In the genomic region with DNA sequence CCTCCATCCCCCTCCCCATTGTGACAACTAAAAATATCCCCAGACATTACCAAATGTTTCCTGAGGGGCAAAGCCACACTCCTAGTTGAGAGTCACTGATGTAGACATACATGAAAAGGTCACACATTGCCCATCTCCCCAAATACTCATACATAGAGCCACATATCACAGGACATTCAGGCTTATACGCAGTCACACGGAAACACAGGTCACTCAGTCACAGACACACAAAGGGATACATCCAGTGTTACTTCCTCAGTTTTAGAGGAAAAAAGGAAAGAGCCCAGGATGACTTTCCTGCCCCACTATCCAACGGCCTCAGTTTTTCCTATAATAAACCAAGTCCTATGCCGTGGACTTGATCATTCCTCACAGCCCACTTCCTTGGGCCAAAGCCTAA, we compare ENCODE assay signal across 2 cellular contexts.
TF ChIP-seq lines count a peak whose summit lies in the region.

No MANE protein-coding gene starts in this region.

TF ChIP-seq in A549, 52 proteins besides CTCF, POLR2A, EP300 and RAD21:
- TF ChIP-seq RCOR1 (IDR thresholded peaks at IDR 0.05; ENCODE audit: low read depth, low read length) (no peak), TP53 (CRISPR knock-in tag; IDR thresholded peaks at IDR 0.05) (no peak), GATA3 (IDR thresholded peaks at IDR 0.05; ENCODE audit: borderline replicate concordance) (no peak), HOXB13 (CRISPR knock-in tag; IDR thresholded peaks at IDR 0.05; ENCODE audit: low read depth) (no peak), FOSB (CRISPR knock-in tag; IDR thresholded peaks at IDR 0.05) (no peak), EHMT2 (IDR thresholded peaks at IDR 0.05; ENCODE audit: low read depth) (no peak), JUN (IDR thresholded peaks at IDR 0.05) (no peak), ESRRA (IDR thresholded peaks at IDR 0.05; ENCODE audit: borderline replicate concordance, low read length) (no peak), TFCP2L1 (CRISPR knock-in tag; IDR thresholded peaks at IDR 0.05) (no peak), RFX5 (IDR thresholded peaks at IDR 0.05) (no peak), ZFP36 (IDR thresholded peaks at IDR 0.05; ENCODE audit: borderline replicate concordance, partially characterized antibody) (no peak), JUNB (IDR thresholded peaks at IDR 0.05) (no peak), KDM5A (IDR thresholded peaks at IDR 0.05) (no peak)
- TF ChIP-seq, protein P1, sequence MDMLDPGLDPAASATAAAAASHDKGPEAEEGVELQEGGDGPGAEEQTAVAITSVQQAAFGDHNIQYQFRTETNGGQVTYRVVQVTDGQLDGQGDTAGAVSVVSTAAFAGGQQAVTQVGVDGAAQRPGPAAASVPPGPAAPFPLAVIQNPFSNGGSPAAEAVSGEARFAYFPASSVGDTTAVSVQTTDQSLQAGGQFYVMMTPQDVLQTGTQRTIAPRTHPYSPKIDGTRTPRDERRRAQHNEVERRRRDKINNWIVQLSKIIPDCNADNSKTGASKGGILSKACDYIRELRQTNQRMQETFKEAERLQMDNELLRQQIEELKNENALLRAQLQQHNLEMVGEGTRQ (IDR thresholded peaks at IDR 0.05): no peak

TF ChIP-seq in K562, 482 proteins besides CTCF, POLR2A, EP300 and RAD21:
- TF ChIP-seq FOXK1 (CRISPR knock-in tag; IDR thresholded peaks at IDR 0.05; ENCODE audit: borderline replicate concordance) (no peak), SREBF2 (CRISPR knock-in tag; IDR thresholded peaks at IDR 0.05) (no peak), YY1 (IDR thresholded peaks at IDR 0.05; ENCODE audit: borderline replicate concordance in 1 of 3, control insufficient read depth in 1 of 3, extremely low read depth in 1 of 3, insufficient read depth in 3 of 3, insufficient read length in 1 of 3, insufficient replicate concordance in 2 of 3, low read depth in 1 of 3, low read length in 2 of 3) (no peak), CHD4 (IDR thresholded peaks at IDR 0.05; ENCODE audit: insufficient read depth, insufficient replicate concordance, low read depth, low read length, poor library complexity, severe bottlenecking) (no peak), ZNF347 (CRISPR knock-in tag; IDR thresholded peaks at IDR 0.05; ENCODE audit: low read depth) (no peak), ETV5 (CRISPR knock-in tag; IDR thresholded peaks at IDR 0.05; ENCODE audit: low read depth) (no peak), CCAR2 (IDR thresholded peaks at IDR 0.05; ENCODE audit: low read depth, low read length) (no peak), TAL1 (IDR thresholded peaks at IDR 0.05) (no peak)
